ENCODE assay signal across 8 cellular contexts in the genomic region with DNA sequence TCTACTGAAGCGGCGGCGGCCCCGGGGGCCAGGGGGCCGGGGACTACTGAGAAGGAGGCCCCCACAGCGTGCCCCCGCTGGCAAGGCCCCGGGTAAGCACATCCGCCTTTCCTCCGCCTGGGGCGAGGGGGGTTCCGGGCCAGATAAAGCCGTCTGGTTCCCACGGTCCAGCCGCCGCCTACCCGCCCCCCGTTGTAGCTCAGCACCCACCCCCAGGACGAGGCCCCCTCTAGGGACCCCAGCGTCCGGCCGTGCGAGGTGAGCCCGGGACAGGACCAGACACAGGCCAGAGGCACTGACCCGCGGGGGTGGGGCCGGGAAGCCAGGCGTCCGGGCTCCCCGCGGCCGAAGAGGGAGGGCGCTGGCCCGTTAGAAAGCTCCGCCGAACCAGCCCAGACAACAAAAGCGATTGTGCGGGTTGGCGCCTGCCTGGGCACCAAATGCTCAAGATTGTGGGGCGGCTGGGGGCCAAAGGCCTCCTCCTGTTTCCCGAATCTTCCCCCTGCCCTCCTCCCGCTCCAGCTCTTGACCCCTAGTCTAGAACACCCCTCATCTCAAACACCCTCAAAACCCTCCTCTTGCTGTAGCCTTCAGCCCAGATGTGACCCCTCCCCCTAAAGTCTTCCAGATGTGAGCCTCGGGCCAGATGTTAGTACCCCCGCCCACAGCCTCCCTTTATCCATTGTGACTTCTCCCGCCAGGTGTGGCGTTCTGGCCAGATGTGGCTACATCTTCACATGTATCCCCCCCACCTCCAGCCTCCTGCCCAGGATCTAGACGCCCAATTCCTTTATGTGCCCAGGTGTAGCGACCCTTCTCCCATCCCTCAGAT. TPM values are rescaled to one million over a fixed set of nuclear protein-coding genes. Genes with fewer than 3 reads are reported as not detected.
A peak's percentile ranks its signal among the peaks of the same experiment; 100 is the strongest.
DNase-seq lines count a peak whose midpoint lies in the region; ATAC-seq and TF ChIP-seq lines count a peak whose summit lies in the region.

No MANE protein-coding gene starts in this region.

- 32% methylated on average over 21 of the region's 48 CpGs for WGBS in smooth muscle cell (ENCODE audit: low lambda C conversion rate)
- WGBS in body of pancreas, 2 donors = 4 to 8% methylated on average over 14 to 45 of the region's 48 CpGs

- no peaks in the 10 kb centered on the region for H3K9me3 ChIP-seq in iPS-15b (ENCODE audit: control insufficient read depth, insufficient read depth, low read length)
- no peaks in the 10 kb centered on the region for H3K9me3 ChIP-seq in smooth muscle cell (replicated peaks; ENCODE audit: low read depth)
- H3K9me3 ChIP-seq in body of pancreas = no peaks in the 10 kb centered on the region

- TF ChIP-seq POLR2A in body of pancreas (IDR thresholded peaks at IDR 0.05) = no peak

- peaks cover 25% of the 10 kb centered on the region for H3F3A ChIP-seq in smooth muscle cell (ENCODE audit: low read depth)

- H3K4me1 Mint-ChIP-seq in HFFc6 (ENCODE audit: low read depth) = peaks cover 54% of the 10 kb centered on the region
- peaks cover 63% of the 10 kb centered on the region for H3K4me1 Mint-ChIP-seq in activated T-cell treated with anti-CD3 and anti-CD28 coated beads, Interleukin-2, amount 50 U/mL, for 72 hours (ENCODE audit: low read depth)

- H3K27me3 Mint-ChIP-seq in HFFc6 (ENCODE audit: insufficient read depth) = peaks cover 18% of the 10 kb centered on the region
- peaks cover 48% of the 10 kb centered on the region for H3K27me3 Mint-ChIP-seq in activated T-cell treated with anti-CD3 and anti-CD28 coated beads, Interleukin-2, amount 50 U/mL, for 72 hours (ENCODE audit: low read depth)

- H2AFZ ChIP-seq in smooth muscle cell (ENCODE audit: low read depth) = no peak overlapping the region

- H3K4me2 ChIP-seq in smooth muscle cell = peak overlapping the region; percentile 94

- no peak overlapping the region for H3K27ac ChIP-seq in smooth muscle cell (ENCODE audit: low read depth)
- no peak overlapping the region for H3K27ac ChIP-seq in body of pancreas

- peaks cover 63% of the 10 kb centered on the region for H3K27me3 ChIP-seq in iPS-15b (ENCODE audit: control insufficient read depth, insufficient read depth, low read length)
- peaks cover 3% of the 10 kb centered on the region for H3K27me3 ChIP-seq in smooth muscle cell (ENCODE audit: low read depth)
- H3K27me3 ChIP-seq in body of pancreas = peaks cover 0 to 27% of the 10 kb centered on the region in 2 donors

- TF ChIP-seq CTCF in HFFc6 (IDR thresholded peaks at IDR 0.05) (no peak), smooth muscle cell (IDR thresholded peaks at IDR 0.05; ENCODE audit: borderline replicate concordance, insufficient read depth, poor library complexity, severe bottlenecking) (no peak), body of pancreas (IDR thresholded peaks at IDR 0.05) (no peak)

- no peaks in the 10 kb centered on the region for H3K79me2 ChIP-seq in smooth muscle cell (ENCODE audit: low read depth)

- intact Hi-C loops in body of pancreas (cut with DNase I) = no loop called here

- peak overlapping the region; percentile 42 for H3K4me3 Mint-ChIP-seq in HFFc6
- peak overlapping the region; percentile 52 to 71 for H3K4me3 Mint-ChIP-seq in activated T-cell treated with anti-CD3 and anti-CD28 coated beads, Interleukin-2, amount 50 U/mL, for 72 hours

- H3K4me1 ChIP-seq in iPS-15b (ENCODE audit: control insufficient read depth, insufficient read depth, low read length) (peaks cover 18% of the 10 kb centered on the region), smooth muscle cell (ENCODE audit: low read depth) (peaks cover 38% of the 10 kb centered on the region), body of pancreas (peaks cover 72% of the 10 kb centered on the region)

- H3K9ac ChIP-seq in iPS-15b (ENCODE audit: low read depth, low read length) (no peak overlapping the region), smooth muscle cell (ENCODE audit: low read depth) (no peak overlapping the region)

- ATAC-seq in activated T-cell treated with anti-CD3 and anti-CD28 coated beads, Interleukin-2, amount 50 U/mL, for 72 hours (replicated peaks in 1 of 2) = no peak
- no peak for ATAC-seq in HG03460 (IDR thresholded peaks at IDR 0.05; ENCODE audit: unreplicated experiment)
- ATAC-seq in body of pancreas = no peak

- H3K4me3 ChIP-seq in iPS-15b (ENCODE audit: low read depth, low read length) (peak overlapping the region; percentile 31), smooth muscle cell (peak overlapping the region; percentile 26), body of pancreas (no peak overlapping the region)

- no peak for DNase-seq in HFFc6
- no peak for DNase-seq in activated T-cell treated with anti-CD3 and anti-CD28 coated beads, Interleukin-2, amount 50 U/mL, for 72 hours
- DNase-seq in smooth muscle cell (lab: John Stamatoyannopoulos, UW; ENCODE audit: unreplicated experiment) = no peak
- DNase-seq in NCI-H1092 treated with DMSO at 0.1 percent for 48 hours (lab: John Stamatoyannopoulos, UW) = no peak
- DNase-seq in retina = no peak
- no peak for DNase-seq in body of pancreas

- H3K9me3 Mint-ChIP-seq in HFFc6 = no peaks in the 10 kb centered on the region
- H3K9me3 Mint-ChIP-seq in activated T-cell treated with anti-CD3 and anti-CD28 coated beads, Interleukin-2, amount 50 U/mL, for 72 hours = no peaks in the 10 kb centered on the region

- H4K20me1 ChIP-seq in smooth muscle cell (ENCODE audit: low read depth) = peaks cover 4% of the 10 kb centered on the region

- no peaks in the 10 kb centered on the region for H3K36me3 Mint-ChIP-seq in HFFc6 (ENCODE audit: low read depth)
- no peaks in the 10 kb centered on the region for H3K36me3 Mint-ChIP-seq in activated T-cell treated with anti-CD3 and anti-CD28 coated beads, Interleukin-2, amount 50 U/mL, for 72 hours (ENCODE audit: insufficient read depth in 2 of 2)

- H3K27ac Mint-ChIP-seq in HFFc6 = no peak overlapping the region
- H3K27ac Mint-ChIP-seq in activated T-cell treated with anti-CD3 and anti-CD28 coated beads, Interleukin-2, amount 50 U/mL, for 72 hours = no peak overlapping the region

- H3K36me3 ChIP-seq in iPS-15b (ENCODE audit: control insufficient read depth, insufficient read depth, low read length) = no peaks in the 10 kb centered on the region
- H3K36me3 ChIP-seq in smooth muscle cell (ENCODE audit: low read depth) = no peaks in the 10 kb centered on the region
- no peaks in the 10 kb centered on the region for H3K36me3 ChIP-seq in body of pancreas (replicated peaks in 1 of 2; ENCODE audit: insufficient read depth in 1 of 2, low read depth in 2 of 2)

RNA-seq across cellular contexts. Expression of a gene that starts 0.9 kb away (rescaled TPM):
- total RNA-seq in HFFc6 (2021; fragmentation: NEBNext Ultra II Directional; extraction: Animal tissue kit (Norgen Biotek cat#: 25700)) = 10 to 100 TPM; 36.6 to 54.9 (median 51.4) TPM
- 100 to 1,000 TPM; 164 to 195 TPM for total RNA-seq in activated T-cell treated with anti-CD3 and anti-CD28 coated beads, Interleukin-2, amount 50 U/mL, for 72 hours
- 28.5 and 38.5 TPM in 2 replicates for total RNA-seq in smooth muscle cell
- polyA plus RNA-seq in smooth muscle cell = 170 and 188 TPM in 2 replicates
- 100 to 1,000 TPM in 1 of 2 donors, 10 to 100 TPM in 1; 45.1 to 195 TPM for total RNA-seq in body of pancreas

RNA-seq across cellular contexts. Expression of a gene that starts 23.6 kb away (rescaled TPM):
- 10 to 100 TPM; 58.5 to 95.2 (median 83.0) TPM for total RNA-seq in HFFc6 (2021; fragmentation: NEBNext Ultra II Directional; extraction: Animal tissue kit (Norgen Biotek cat#: 25700))
- total RNA-seq in activated T-cell treated with anti-CD3 and anti-CD28 coated beads, Interleukin-2, amount 50 U/mL, for 72 hours = 100 to 1,000 TPM; 145 to 152 TPM
- total RNA-seq in smooth muscle cell = 38.8 and 40.9 TPM in 2 replicates
- 90.8 and 102 TPM in 2 replicates for polyA plus RNA-seq in smooth muscle cell
- 10 to 100 TPM; 43.3 to 63.6 TPM for total RNA-seq in body of pancreas

Comparison
In these comparisons a context has a peak if more than half of its experiments do, and no peak if none do; other contexts are left out.
1. H3K4me3 ChIP-seq: peak in iPS-15b (single experiment) and smooth muscle cell (single experiment); none in body of pancreas (0 of 2).